ENCODE assay signal across 1 cellular context in genomic region chr5:177351392-177352329, GRCh38.
A peak's percentile ranks its signal among the peaks of the same experiment; 100 is the strongest.
TF ChIP-seq lines count a peak whose summit lies in the region.

A gene with protein sequence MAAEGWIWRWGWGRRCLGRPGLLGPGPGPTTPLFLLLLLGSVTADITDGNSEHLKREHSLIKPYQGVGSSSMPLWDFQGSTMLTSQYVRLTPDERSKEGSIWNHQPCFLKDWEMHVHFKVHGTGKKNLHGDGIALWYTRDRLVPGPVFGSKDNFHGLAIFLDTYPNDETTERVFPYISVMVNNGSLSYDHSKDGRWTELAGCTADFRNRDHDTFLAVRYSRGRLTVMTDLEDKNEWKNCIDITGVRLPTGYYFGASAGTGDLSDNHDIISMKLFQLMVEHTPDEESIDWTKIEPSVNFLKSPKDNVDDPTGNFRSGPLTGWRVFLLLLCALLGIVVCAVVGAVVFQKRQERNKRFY (minus strand): TSS chr5:177351668. CDS start chr5:177351647, 21 bp downstream.

TF ChIP-seq in K562, 482 proteins besides CTCF, POLR2A, EP300 and RAD21 (continued from another document and continues in another):
- TF ChIP-seq ARID3B (CRISPR knock-in tag; IDR thresholded peaks at IDR 0.05; ENCODE audit: borderline replicate concordance) (no peak), ZNF584 (CRISPR knock-in tag; IDR thresholded peaks at IDR 0.05; ENCODE audit: low read depth) (no peak), NR2C1 (IDR thresholded peaks at IDR 0.05) (peak; percentile 78), NR2C1 (tag; IDR thresholded peaks at IDR 0.05) (peak; percentile 56), ZNF146 (CRISPR knock-in tag; IDR thresholded peaks at IDR 0.05; ENCODE audit: unreplicated experiment) (no peak), BHLHE40 (IDR thresholded peaks at IDR 0.05; ENCODE audit: low read length) (0 out of 2 replicates have a peak, but pooled peaks have one; percentile 3), ZNF23 (CRISPR knock-in tag; IDR thresholded peaks at IDR 0.05) (no peak), SMAD2 (IDR thresholded peaks at IDR 0.05; ENCODE audit: low read depth, low read length) (no peak), DDX20 (tag; IDR thresholded peaks at IDR 0.05; ENCODE audit: low read depth) (no peak), EP400 (IDR thresholded peaks at IDR 0.05) (peak; percentile 97), SMAD4 (CRISPR knock-in tag; conservative IDR thresholded peaks at IDR 0.05) (no peak), FOXO4 (CRISPR knock-in tag; IDR thresholded peaks at IDR 0.05) (no peak), SIX5 (IDR thresholded peaks at IDR 0.05; ENCODE audit: borderline replicate concordance in 1 of 2, insufficient read depth in 1 of 2, low read depth in 1 of 2, low read length in 2 of 2) (peak; percentile 83 to 89), ZBTB17 (CRISPR knock-in tag; IDR thresholded peaks at IDR 0.05) (no peak), POLR2G (IDR thresholded peaks at IDR 0.05; ENCODE audit: low read depth, low read length) (peak; percentile 90), THRB (CRISPR knock-in tag; conservative IDR thresholded peaks at IDR 0.05) (peak; percentile 63; the same call in 1 of the 2 replicates), BCL6 (CRISPR knock-in tag; IDR thresholded peaks at IDR 0.05) (no peak), ZNF12 (CRISPR knock-in tag; IDR thresholded peaks at IDR 0.05) (no peak; the same call in 1 of the 2 replicates), TAF1 (IDR thresholded peaks at IDR 0.05; ENCODE audit: control insufficient read depth, extremely low read depth, insufficient read depth, low read length, severe bottlenecking) (peak; percentile 92), NR2C2 (CRISPR knock-in tag; IDR thresholded peaks at IDR 0.05) (no peak), NR2C2 (tag; IDR thresholded peaks at IDR 0.05) (peak; percentile 84), SMARCC2 (IDR thresholded peaks at IDR 0.05; ENCODE audit: low read depth) (no peak), ZNF75A (CRISPR knock-in tag; IDR thresholded peaks at IDR 0.05) (no peak), ZNF436 (CRISPR knock-in tag; IDR thresholded peaks at IDR 0.05) (no peak; the same call in 1 of the 2 replicates), ZBTB8A (IDR thresholded peaks at IDR 0.05; ENCODE audit: partially characterized antibody) (no peak), XRCC4 (IDR thresholded peaks at IDR 0.05; ENCODE audit: extremely low read depth, insufficient read depth, insufficient read length) (no peak), ARID3A (IDR thresholded peaks at IDR 0.05; ENCODE audit: borderline replicate concordance, low read depth, low read length) (no peak), TAF9B (IDR thresholded peaks at IDR 0.05; ENCODE audit: partially characterized antibody) (peak; percentile 94), ZNF696 (CRISPR knock-in tag; conservative IDR thresholded peaks at IDR 0.05) (no peak), PCBP2 (IDR thresholded peaks at IDR 0.05; ENCODE audit: low read depth, low read length, poor library complexity, severe bottlenecking) (no peak), CHD7 (IDR thresholded peaks at IDR 0.05; ENCODE audit: low read depth, low read length) (no peak), ZNF3 (CRISPR knock-in tag; IDR thresholded peaks at IDR 0.05) (no peak), HDAC1 (IDR thresholded peaks at IDR 0.05) (peak; percentile 67 to 93), CREB3L1 (IDR thresholded peaks at IDR 0.05; ENCODE audit: borderline replicate concordance, low read depth) (peak; percentile 90), SRF (CRISPR knock-in tag; IDR thresholded peaks at IDR 0.05) (0 out of 4 replicates have a peak, but pooled peaks of 1 of the 2 experiments have one; percentile 26)
- TF ChIP-seq, protein P1, sequence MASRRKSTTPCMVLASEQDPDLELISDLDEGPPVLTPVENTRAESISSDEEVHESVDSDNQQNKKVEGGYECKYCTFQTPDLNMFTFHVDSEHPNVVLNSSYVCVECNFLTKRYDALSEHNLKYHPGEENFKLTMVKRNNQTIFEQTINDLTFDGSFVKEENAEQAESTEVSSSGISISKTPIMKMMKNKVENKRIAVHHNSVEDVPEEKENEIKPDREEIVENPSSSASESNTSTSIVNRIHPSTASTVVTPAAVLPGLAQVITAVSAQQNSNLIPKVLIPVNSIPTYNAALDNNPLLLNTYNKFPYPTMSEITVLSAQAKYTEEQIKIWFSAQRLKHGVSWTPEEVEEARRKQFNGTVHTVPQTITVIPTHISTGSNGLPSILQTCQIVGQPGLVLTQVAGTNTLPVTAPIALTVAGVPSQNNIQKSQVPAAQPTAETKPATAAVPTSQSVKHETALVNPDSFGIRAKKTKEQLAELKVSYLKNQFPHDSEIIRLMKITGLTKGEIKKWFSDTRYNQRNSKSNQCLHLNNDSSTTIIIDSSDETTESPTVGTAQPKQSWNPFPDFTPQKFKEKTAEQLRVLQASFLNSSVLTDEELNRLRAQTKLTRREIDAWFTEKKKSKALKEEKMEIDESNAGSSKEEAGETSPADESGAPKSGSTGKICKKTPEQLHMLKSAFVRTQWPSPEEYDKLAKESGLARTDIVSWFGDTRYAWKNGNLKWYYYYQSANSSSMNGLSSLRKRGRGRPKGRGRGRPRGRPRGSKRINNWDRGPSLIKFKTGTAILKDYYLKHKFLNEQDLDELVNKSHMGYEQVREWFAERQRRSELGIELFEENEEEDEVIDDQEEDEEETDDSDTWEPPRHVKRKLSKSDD (conservative IDR thresholded peaks at IDR 0.05; ENCODE audit: low read length) = no peak
